ENCODE assay signal across 11 cellular contexts in genomic region chr15:57220220-57220619, GRCh38.
DNase-seq lines count a peak whose midpoint lies in the region; ATAC-seq and TF ChIP-seq lines count a peak whose summit lies in the region.
"Had no signal": no experiment of that assay in that cellular context is flagged by ENCODE, and none has a peak within 500 bp of the region (broad histone marks: within the 10 kb centered on the region; RNA-seq: fewer than 3 reads in every experiment).

No MANE protein-coding gene starts in this region.

- H3K9me3 ChIP-seq in SJCRH30 (replicated peaks) (no peaks in the 10 kb centered on the region), smooth muscle cell (replicated peaks; ENCODE audit: low read depth) (no peaks in the 10 kb centered on the region)

- no peaks in the 10 kb centered on the region for H3K36me3 ChIP-seq in SJCRH30
- H3K36me3 ChIP-seq in smooth muscle cell (ENCODE audit: low read depth): no peaks in the 10 kb centered on the region

- no peak overlapping the region for H3K27ac Mint-ChIP-seq in effector memory CD8-positive, alpha-beta T cell
- H3K27ac Mint-ChIP-seq: activated CD8-positive, alpha-beta memory T cell treated with anti-CD3 and anti-CD28 coated beads, Interleukin-2, amount 10 ng/mL, durations not matched to agents 7 days and 5 days had no signal

- H3K4me1 Mint-ChIP-seq in effector memory CD8-positive, alpha-beta T cell (ENCODE audit: low read depth in 2 of 2): peaks cover 5 to 22% of the 10 kb centered on the region in 2 donors
- H3K4me1 Mint-ChIP-seq: activated CD8-positive, alpha-beta memory T cell treated with anti-CD3 and anti-CD28 coated beads, Interleukin-2, amount 10 ng/mL, durations not matched to agents 7 days and 5 days had no signal

- ATAC-seq in effector memory CD8-positive, alpha-beta T cell (replicated peaks): no peak
- ATAC-seq: activated CD8-positive, alpha-beta memory T cell treated with anti-CD3 and anti-CD28 coated beads, Interleukin-2, amount 10 ng/mL, durations not matched to agents 7 days and 5 days had no signal

- H3K9me3 Mint-ChIP-seq in effector memory CD8-positive, alpha-beta T cell: no peaks in the 10 kb centered on the region

- WGBS in smooth muscle cell (ENCODE audit: low lambda C conversion rate): 23% methylated on average over 1 of the region's 1 CpG

- no peaks in the 10 kb centered on the region for H4K20me1 ChIP-seq in smooth muscle cell (ENCODE audit: low read depth)

- no peaks in the 10 kb centered on the region for H3K27me3 ChIP-seq in SJCRH30
- no peaks in the 10 kb centered on the region for H3K27me3 ChIP-seq in smooth muscle cell (ENCODE audit: low read depth)

- H3K79me2 ChIP-seq in smooth muscle cell (ENCODE audit: low read depth): peaks cover 78% of the 10 kb centered on the region

- H3K4me2 ChIP-seq in smooth muscle cell: peak overlapping the region; percentile 78

- no peak for TF ChIP-seq CTCF in fibroblast of mammary gland (conservative IDR thresholded peaks at IDR 0.05; ENCODE audit: control insufficient read depth, insufficient read depth, low read depth, low read length)
- TF ChIP-seq CTCF in smooth muscle cell (IDR thresholded peaks at IDR 0.05; ENCODE audit: borderline replicate concordance, insufficient read depth, poor library complexity, severe bottlenecking): no peak

- peaks cover 11% of the 10 kb centered on the region for H3F3A ChIP-seq in smooth muscle cell (ENCODE audit: low read depth)

- no peak overlapping the region for H2AFZ ChIP-seq in smooth muscle cell (ENCODE audit: low read depth)

- peak; percentile 80 for DNase-seq in NCI-H510A treated with DMSO at 0.1 percent for 48 hours (lab: John Stamatoyannopoulos, UW)
- no peak for DNase-seq in NCI-H510A (lab: John Stamatoyannopoulos, UW)
- DNase-seq in SJCRH30: peak in 1 of 2 experiments; percentile 66
- DNase-seq in fibroblast of mammary gland (ENCODE audit: low read depth): peak; percentile 92
- no peak for DNase-seq in smooth muscle cell (lab: John Stamatoyannopoulos, UW; ENCODE audit: unreplicated experiment)
- DNase-seq in iPS-NIHi7 (ENCODE audit: extremely low spot score): no peak
- no peak for DNase-seq in effector memory CD8-positive, alpha-beta T cell
- no peak for DNase-seq in stimulated activated CD8-positive, alpha-beta memory T cell treated with anti-CD3 and anti-CD28 coated beads, Interleukin-4, amount 100 ng/mL, for 48 hours
- DNase-seq: activated CD8-positive, alpha-beta memory T cell treated with anti-CD3 and anti-CD28 coated beads, Interleukin-2, amount 10 ng/mL, durations not matched to agents 7 days and 5 days had no signal

- no peaks in the 10 kb centered on the region for H3K27me3 Mint-ChIP-seq in effector memory CD8-positive, alpha-beta T cell
- H3K27me3 Mint-ChIP-seq: activated CD8-positive, alpha-beta memory T cell treated with anti-CD3 and anti-CD28 coated beads, Interleukin-2, amount 10 ng/mL, durations not matched to agents 7 days and 5 days had no signal

- H3K4me3 ChIP-seq in SJCRH30 (peak overlapping the region; percentile 67), fibroblast of mammary gland (ENCODE audit: control insufficient read depth, low read depth, low read length) (peak overlapping the region; percentile 61), smooth muscle cell (peak overlapping the region; percentile 53)
- H3K4me3 ChIP-seq: lung had no signal

- H3K27ac ChIP-seq in SJCRH30: peak overlapping the region; percentile 81
- peak overlapping the region; percentile 81 for H3K27ac ChIP-seq in smooth muscle cell (ENCODE audit: low read depth)
- H3K27ac ChIP-seq: C4-2B had no signal

- no peak overlapping the region for H3K4me3 Mint-ChIP-seq in effector memory CD8-positive, alpha-beta T cell
- H3K4me3 Mint-ChIP-seq: activated CD8-positive, alpha-beta memory T cell treated with anti-CD3 and anti-CD28 coated beads, Interleukin-2, amount 10 ng/mL, durations not matched to agents 7 days and 5 days had no signal

- no peaks in the 10 kb centered on the region for H3K36me3 Mint-ChIP-seq in effector memory CD8-positive, alpha-beta T cell (ENCODE audit: insufficient read depth)
- H3K36me3 Mint-ChIP-seq: activated CD8-positive, alpha-beta memory T cell treated with anti-CD3 and anti-CD28 coated beads, Interleukin-2, amount 10 ng/mL, durations not matched to agents 7 days and 5 days had no signal

- H3K4me1 ChIP-seq in SJCRH30 (peaks cover 46% of the 10 kb centered on the region), smooth muscle cell (ENCODE audit: low read depth) (peaks cover 89% of the 10 kb centered on the region)

- H3K9ac ChIP-seq in smooth muscle cell (ENCODE audit: low read depth): peak overlapping the region; percentile 63

Comparison
In these comparisons a context has a peak if more than half of its experiments do, and no peak if none do; other contexts are left out.
1. DNase-seq: peak in NCI-H510A treated with DMSO at 0.1 percent for 48 hours (single experiment) and fibroblast of mammary gland (single experiment); none in NCI-H510A (single experiment), smooth muscle cell (single experiment), iPS-NIHi7 (single experiment), effector memory CD8-positive, alpha-beta T cell (0 of 3) and stimulated activated CD8-positive, alpha-beta memory T cell treated with anti-CD3 and anti-CD28 coated beads, Interleukin-4, amount 100 ng/mL, for 48 hours (single experiment).
2. Peak in every context shown above with its lines, with median percentiles within 50 percentile points of each other: H3K4me3 ChIP-seq.